In genomic region chr2:201642086-201642578, GRCh38 we compare ENCODE assay signal across 8 cellular contexts. TPM values are rescaled to one million over a fixed set of nuclear protein-coding genes. Genes with fewer than 3 reads are reported as not detected.
A peak's percentile ranks its signal among the peaks of the same experiment; 100 is the strongest.
DNase-seq lines count a peak whose midpoint lies in the region; ATAC-seq and TF ChIP-seq lines count a peak whose summit lies in the region.

No MANE protein-coding gene starts in this region.

- TF ChIP-seq CTCF in kidney epithelial cell (IDR thresholded peaks at IDR 0.05; ENCODE audit: insufficient read depth, low read length, poor library complexity, severe bottlenecking): no peak

- peak overlapping the region; percentile 77 for H3K27ac ChIP-seq in temporal lobe (ENCODE audit: low read depth, low read length)

- H3K27me3 ChIP-seq in kidney epithelial cell (ENCODE audit: control insufficient read depth, insufficient read depth, low read length): no peaks in the 10 kb centered on the region

- H3K36me3 ChIP-seq in kidney epithelial cell (ENCODE audit: control insufficient read depth, insufficient read depth, low read length): no peaks in the 10 kb centered on the region

- DNase-seq in NCI-H1105 (lab: John Stamatoyannopoulos, UW) (peak; percentile 63), NCI-H1105 treated with DMSO at 0.1 percent for 48 hours (lab: John Stamatoyannopoulos, UW) (no peak), NCI-H2107 treated with DMSO at 0.1 percent for 48 hours (lab: John Stamatoyannopoulos, UW; ENCODE audit: unreplicated experiment) (peak; percentile 43), astrocyte of the hippocampus (ENCODE audit: low read depth, low spot score) (peak; percentile 5), kidney epithelial cell (ENCODE audit: low read depth) (no peak), mucosa of gallbladder (ENCODE audit: low spot score) (no peak)

- peak overlapping the region; percentile 98 for H3K4me3 ChIP-seq in kidney epithelial cell (ENCODE audit: low read depth, low read length)

- ATAC-seq in HG02623 (IDR thresholded peaks at IDR 0.05; ENCODE audit: unreplicated experiment): peak; percentile 31

RNA-seq across cellular contexts. Expression of gene TMEM237, which starts 1.2 kb away (rescaled TPM):
- total RNA-seq in kidney epithelial cell (24.4 and 34.5 TPM in 2 replicates), temporal lobe (21.9 TPM), mucosa of gallbladder (13.5 TPM)

RNA-seq across cellular contexts. Expression of gene MPP4, which starts 56.3 kb away (rescaled TPM):
- total RNA-seq in kidney epithelial cell (0.21 TPM in 1 of 2 replicates, not detected in the other), temporal lobe (0.25 TPM), mucosa of gallbladder (not detected)

Comparison
In these comparisons a context has a peak if more than half of its experiments do, and no peak if none do; other contexts are left out.
1. DNase-seq: peak in NCI-H1105 (single experiment), NCI-H2107 treated with DMSO at 0.1 percent for 48 hours (single experiment) and astrocyte of the hippocampus (single experiment); none in NCI-H1105 treated with DMSO at 0.1 percent for 48 hours (single experiment), kidney epithelial cell (single experiment) and mucosa of gallbladder (single experiment).